2 cellular contexts compared by ENCODE assay signal in the genomic region with DNA sequence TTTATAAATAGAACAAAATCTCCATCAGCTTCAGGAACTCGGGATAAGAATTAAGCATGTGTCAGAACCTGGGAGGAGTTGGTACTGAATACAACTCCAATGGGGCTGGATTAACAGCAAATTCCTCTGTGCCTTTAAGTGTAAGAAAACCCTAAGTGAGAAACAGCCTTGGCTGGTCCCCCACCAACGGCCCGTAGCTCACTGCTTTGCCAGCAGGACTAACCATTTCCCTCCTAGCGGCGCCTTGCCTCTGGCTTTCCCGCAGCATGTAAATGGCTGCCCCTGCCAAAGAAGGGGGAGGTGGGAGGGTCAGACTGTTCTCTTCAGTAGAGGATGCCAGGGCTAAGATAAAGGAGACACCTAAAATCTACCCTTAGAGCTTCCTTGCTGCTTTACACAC.
TF ChIP-seq lines count a peak whose summit lies in the region.

No MANE protein-coding gene starts in this region.

TF ChIP-seq in A549, 52 proteins besides CTCF, POLR2A, EP300 and RAD21 (continued from another document):
- TF ChIP-seq MYC (IDR thresholded peaks at IDR 0.05; ENCODE audit: borderline replicate concordance, low read length) = no peak
- no peak for TF ChIP-seq RNF2 (IDR thresholded peaks at IDR 0.05; ENCODE audit: borderline replicate concordance, low read depth)
- TF ChIP-seq KDM5A (IDR thresholded peaks at IDR 0.05) = no peak
- TF ChIP-seq RCOR1 (IDR thresholded peaks at IDR 0.05; ENCODE audit: low read depth, low read length) = no peak
- no peak for TF ChIP-seq FOSL2 (IDR thresholded peaks at IDR 0.05)
- TF ChIP-seq FOSL2 (CRISPR knock-in tag; IDR thresholded peaks at IDR 0.05) = no peak
- no peak for TF ChIP-seq CBX2 (IDR thresholded peaks at IDR 0.05; ENCODE audit: borderline replicate concordance, low read depth)
- no peak for TF ChIP-seq ESRRA (IDR thresholded peaks at IDR 0.05; ENCODE audit: borderline replicate concordance, low read length)
- TF ChIP-seq, protein P1, sequence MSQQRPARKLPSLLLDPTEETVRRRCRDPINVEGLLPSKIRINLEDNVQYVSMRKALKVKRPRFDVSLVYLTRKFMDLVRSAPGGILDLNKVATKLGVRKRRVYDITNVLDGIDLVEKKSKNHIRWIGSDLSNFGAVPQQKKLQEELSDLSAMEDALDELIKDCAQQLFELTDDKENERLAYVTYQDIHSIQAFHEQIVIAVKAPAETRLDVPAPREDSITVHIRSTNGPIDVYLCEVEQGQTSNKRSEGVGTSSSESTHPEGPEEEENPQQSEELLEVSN (IDR thresholded peaks at IDR 0.05; ENCODE audit: borderline replicate concordance, low read depth) = no peak
- no peak for TF ChIP-seq CHD4 (IDR thresholded peaks at IDR 0.05; ENCODE audit: borderline replicate concordance)
TF ChIP-seq in A549: peak in this region for 0.

TF ChIP-seq in GM23338, 12 proteins besides CTCF, POLR2A, EP300 and RAD21 (continued from another document):
- TF ChIP-seq, protein P2, sequence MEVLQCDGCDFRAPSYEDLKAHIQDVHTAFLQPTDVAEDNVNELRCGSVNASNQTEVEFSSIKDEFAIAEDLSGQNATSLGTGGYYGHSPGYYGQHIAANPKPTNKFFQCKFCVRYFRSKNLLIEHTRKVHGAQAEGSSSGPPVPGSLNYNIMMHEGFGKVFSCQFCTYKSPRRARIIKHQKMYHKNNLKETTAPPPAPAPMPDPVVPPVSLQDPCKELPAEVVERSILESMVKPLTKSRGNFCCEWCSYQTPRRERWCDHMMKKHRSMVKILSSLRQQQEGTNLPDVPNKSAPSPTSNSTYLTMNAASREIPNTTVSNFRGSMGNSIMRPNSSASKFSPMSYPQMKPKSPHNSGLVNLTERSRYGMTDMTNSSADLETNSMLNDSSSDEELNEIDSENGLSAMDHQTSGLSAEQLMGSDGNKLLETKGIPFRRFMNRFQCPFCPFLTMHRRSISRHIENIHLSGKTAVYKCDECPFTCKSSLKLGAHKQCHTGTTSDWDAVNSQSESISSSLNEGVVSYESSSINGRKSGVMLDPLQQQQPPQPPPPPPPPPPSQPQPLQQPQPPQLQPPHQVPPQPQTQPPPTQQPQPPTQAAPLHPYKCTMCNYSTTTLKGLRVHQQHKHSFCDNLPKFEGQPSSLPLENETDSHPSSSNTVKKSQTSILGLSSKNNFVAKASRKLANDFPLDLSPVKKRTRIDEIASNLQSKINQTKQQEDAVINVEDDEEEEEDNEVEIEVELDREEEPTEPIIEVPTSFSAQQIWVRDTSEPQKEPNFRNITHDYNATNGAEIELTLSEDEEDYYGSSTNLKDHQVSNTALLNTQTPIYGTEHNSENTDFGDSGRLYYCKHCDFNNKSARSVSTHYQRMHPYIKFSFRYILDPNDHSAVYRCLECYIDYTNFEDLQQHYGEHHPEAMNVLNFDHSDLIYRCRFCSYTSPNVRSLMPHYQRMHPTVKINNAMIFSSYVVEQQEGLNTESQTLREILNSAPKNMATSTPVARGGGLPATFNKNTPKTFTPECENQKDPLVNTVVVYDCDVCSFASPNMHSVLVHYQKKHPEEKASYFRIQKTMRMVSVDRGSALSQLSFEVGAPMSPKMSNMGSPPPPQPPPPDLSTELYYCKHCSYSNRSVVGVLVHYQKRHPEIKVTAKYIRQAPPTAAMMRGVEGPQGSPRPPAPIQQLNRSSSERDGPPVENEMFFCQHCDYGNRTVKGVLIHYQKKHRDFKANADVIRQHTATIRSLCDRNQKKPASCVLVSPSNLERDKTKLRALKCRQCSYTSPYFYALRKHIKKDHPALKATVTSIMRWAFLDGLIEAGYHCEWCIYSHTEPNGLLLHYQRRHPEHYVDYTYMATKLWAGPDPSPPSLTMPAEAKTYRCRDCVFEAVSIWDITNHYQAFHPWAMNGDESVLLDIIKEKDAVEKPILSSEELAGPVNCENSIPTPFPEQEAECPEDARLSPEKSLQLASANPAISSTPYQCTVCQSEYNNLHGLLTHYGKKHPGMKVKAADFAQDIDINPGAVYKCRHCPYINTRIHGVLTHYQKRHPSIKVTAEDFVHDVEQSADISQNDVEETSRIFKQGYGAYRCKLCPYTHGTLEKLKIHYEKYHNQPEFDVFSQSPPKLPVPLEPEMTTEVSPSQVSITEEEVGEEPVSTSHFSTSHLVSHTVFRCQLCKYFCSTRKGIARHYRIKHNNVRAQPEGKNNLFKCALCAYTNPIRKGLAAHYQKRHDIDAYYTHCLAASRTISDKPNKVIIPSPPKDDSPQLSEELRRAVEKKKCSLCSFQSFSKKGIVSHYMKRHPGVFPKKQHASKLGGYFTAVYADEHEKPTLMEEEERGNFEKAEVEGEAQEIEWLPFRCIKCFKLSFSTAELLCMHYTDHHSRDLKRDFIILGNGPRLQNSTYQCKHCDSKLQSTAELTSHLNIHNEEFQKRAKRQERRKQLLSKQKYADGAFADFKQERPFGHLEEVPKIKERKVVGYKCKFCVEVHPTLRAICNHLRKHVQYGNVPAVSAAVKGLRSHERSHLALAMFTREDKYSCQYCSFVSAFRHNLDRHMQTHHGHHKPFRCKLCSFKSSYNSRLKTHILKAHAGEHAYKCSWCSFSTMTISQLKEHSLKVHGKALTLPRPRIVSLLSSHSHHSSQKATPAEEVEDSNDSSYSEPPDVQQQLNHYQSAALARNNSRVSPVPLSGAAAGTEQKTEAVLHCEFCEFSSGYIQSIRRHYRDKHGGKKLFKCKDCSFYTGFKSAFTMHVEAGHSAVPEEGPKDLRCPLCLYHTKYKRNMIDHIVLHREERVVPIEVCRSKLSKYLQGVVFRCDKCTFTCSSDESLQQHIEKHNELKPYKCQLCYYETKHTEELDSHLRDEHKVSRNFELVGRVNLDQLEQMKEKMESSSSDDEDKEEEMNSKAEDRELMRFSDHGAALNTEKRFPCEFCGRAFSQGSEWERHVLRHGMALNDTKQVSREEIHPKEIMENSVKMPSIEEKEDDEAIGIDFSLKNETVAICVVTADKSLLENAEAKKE (CRISPR knock-in tag; IDR thresholded peaks at IDR 0.05) = no peak
- TF ChIP-seq CREB1 (CRISPR knock-in tag; IDR thresholded peaks at IDR 0.05; ENCODE audit: low read depth) (no peak), NANOG (IDR thresholded peaks at IDR 0.05; ENCODE audit: borderline replicate concordance) (no peak), STAT1 (IDR thresholded peaks at IDR 0.05; ENCODE audit: unreplicated experiment) (no peak), POLR2AphosphoS5 (IDR thresholded peaks at IDR 0.05; ENCODE audit: low read depth) (no peak), ZNF331 (CRISPR knock-in tag; IDR thresholded peaks at IDR 0.05; ENCODE audit: low read depth) (no peak), JUNB (IDR thresholded peaks at IDR 0.05; ENCODE audit: unreplicated experiment) (no peak), ZNF114 (CRISPR knock-in tag; IDR thresholded peaks at IDR 0.05) (no peak)
- TF ChIP-seq, protein P3, sequence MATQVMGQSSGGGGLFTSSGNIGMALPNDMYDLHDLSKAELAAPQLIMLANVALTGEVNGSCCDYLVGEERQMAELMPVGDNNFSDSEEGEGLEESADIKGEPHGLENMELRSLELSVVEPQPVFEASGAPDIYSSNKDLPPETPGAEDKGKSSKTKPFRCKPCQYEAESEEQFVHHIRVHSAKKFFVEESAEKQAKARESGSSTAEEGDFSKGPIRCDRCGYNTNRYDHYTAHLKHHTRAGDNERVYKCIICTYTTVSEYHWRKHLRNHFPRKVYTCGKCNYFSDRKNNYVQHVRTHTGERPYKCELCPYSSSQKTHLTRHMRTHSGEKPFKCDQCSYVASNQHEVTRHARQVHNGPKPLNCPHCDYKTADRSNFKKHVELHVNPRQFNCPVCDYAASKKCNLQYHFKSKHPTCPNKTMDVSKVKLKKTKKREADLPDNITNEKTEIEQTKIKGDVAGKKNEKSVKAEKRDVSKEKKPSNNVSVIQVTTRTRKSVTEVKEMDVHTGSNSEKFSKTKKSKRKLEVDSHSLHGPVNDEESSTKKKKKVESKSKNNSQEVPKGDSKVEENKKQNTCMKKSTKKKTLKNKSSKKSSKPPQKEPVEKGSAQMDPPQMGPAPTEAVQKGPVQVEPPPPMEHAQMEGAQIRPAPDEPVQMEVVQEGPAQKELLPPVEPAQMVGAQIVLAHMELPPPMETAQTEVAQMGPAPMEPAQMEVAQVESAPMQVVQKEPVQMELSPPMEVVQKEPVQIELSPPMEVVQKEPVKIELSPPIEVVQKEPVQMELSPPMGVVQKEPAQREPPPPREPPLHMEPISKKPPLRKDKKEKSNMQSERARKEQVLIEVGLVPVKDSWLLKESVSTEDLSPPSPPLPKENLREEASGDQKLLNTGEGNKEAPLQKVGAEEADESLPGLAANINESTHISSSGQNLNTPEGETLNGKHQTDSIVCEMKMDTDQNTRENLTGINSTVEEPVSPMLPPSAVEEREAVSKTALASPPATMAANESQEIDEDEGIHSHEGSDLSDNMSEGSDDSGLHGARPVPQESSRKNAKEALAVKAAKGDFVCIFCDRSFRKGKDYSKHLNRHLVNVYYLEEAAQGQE (IDR thresholded peaks at IDR 0.05; ENCODE audit: unreplicated experiment) = no peak
- TF ChIP-seq, protein P4, sequence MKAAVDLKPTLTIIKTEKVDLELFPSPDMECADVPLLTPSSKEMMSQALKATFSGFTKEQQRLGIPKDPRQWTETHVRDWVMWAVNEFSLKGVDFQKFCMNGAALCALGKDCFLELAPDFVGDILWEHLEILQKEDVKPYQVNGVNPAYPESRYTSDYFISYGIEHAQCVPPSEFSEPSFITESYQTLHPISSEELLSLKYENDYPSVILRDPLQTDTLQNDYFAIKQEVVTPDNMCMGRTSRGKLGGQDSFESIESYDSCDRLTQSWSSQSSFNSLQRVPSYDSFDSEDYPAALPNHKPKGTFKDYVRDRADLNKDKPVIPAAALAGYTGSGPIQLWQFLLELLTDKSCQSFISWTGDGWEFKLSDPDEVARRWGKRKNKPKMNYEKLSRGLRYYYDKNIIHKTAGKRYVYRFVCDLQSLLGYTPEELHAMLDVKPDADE (IDR thresholded peaks at IDR 0.05) = no peak
TF ChIP-seq in GM23338: peak in this region for 0.
